ENCODE assay signal across 1 cellular context in the genomic region with DNA sequence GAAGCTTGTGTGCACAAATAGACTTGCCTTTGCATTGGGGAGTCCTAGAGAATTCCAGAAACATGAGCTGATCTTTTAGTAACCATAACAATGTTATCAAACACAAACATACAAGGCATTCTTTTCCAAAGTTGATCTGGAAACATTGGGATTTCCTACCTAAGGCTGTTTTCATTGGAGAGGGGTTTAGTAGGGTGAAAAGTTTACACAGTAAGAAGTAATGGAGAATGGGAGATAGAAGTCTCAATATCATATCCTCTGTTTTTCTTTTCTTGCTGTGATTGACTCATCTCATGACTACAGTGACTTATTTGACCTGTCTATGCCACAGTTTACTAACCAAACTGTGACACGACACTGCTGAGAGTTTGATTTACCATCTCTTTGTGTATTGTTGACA.
TF ChIP-seq lines count a peak whose summit lies in the region.

No MANE protein-coding gene starts in this region.

TF ChIP-seq in GM23338, 12 proteins besides CTCF, POLR2A, EP300 and RAD21 (continued from another document):
- TF ChIP-seq, protein P1, sequence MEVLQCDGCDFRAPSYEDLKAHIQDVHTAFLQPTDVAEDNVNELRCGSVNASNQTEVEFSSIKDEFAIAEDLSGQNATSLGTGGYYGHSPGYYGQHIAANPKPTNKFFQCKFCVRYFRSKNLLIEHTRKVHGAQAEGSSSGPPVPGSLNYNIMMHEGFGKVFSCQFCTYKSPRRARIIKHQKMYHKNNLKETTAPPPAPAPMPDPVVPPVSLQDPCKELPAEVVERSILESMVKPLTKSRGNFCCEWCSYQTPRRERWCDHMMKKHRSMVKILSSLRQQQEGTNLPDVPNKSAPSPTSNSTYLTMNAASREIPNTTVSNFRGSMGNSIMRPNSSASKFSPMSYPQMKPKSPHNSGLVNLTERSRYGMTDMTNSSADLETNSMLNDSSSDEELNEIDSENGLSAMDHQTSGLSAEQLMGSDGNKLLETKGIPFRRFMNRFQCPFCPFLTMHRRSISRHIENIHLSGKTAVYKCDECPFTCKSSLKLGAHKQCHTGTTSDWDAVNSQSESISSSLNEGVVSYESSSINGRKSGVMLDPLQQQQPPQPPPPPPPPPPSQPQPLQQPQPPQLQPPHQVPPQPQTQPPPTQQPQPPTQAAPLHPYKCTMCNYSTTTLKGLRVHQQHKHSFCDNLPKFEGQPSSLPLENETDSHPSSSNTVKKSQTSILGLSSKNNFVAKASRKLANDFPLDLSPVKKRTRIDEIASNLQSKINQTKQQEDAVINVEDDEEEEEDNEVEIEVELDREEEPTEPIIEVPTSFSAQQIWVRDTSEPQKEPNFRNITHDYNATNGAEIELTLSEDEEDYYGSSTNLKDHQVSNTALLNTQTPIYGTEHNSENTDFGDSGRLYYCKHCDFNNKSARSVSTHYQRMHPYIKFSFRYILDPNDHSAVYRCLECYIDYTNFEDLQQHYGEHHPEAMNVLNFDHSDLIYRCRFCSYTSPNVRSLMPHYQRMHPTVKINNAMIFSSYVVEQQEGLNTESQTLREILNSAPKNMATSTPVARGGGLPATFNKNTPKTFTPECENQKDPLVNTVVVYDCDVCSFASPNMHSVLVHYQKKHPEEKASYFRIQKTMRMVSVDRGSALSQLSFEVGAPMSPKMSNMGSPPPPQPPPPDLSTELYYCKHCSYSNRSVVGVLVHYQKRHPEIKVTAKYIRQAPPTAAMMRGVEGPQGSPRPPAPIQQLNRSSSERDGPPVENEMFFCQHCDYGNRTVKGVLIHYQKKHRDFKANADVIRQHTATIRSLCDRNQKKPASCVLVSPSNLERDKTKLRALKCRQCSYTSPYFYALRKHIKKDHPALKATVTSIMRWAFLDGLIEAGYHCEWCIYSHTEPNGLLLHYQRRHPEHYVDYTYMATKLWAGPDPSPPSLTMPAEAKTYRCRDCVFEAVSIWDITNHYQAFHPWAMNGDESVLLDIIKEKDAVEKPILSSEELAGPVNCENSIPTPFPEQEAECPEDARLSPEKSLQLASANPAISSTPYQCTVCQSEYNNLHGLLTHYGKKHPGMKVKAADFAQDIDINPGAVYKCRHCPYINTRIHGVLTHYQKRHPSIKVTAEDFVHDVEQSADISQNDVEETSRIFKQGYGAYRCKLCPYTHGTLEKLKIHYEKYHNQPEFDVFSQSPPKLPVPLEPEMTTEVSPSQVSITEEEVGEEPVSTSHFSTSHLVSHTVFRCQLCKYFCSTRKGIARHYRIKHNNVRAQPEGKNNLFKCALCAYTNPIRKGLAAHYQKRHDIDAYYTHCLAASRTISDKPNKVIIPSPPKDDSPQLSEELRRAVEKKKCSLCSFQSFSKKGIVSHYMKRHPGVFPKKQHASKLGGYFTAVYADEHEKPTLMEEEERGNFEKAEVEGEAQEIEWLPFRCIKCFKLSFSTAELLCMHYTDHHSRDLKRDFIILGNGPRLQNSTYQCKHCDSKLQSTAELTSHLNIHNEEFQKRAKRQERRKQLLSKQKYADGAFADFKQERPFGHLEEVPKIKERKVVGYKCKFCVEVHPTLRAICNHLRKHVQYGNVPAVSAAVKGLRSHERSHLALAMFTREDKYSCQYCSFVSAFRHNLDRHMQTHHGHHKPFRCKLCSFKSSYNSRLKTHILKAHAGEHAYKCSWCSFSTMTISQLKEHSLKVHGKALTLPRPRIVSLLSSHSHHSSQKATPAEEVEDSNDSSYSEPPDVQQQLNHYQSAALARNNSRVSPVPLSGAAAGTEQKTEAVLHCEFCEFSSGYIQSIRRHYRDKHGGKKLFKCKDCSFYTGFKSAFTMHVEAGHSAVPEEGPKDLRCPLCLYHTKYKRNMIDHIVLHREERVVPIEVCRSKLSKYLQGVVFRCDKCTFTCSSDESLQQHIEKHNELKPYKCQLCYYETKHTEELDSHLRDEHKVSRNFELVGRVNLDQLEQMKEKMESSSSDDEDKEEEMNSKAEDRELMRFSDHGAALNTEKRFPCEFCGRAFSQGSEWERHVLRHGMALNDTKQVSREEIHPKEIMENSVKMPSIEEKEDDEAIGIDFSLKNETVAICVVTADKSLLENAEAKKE (CRISPR knock-in tag; IDR thresholded peaks at IDR 0.05) = no peak
- no peak for TF ChIP-seq EZH2 (IDR thresholded peaks at IDR 0.05; ENCODE audit: low read depth, unreplicated experiment)
- TF ChIP-seq EZH2phosphoT487 (IDR thresholded peaks at IDR 0.05; ENCODE audit: unreplicated experiment) = no peak
- no peak for TF ChIP-seq POLR2AphosphoS5 (IDR thresholded peaks at IDR 0.05; ENCODE audit: low read depth)
- TF ChIP-seq, protein P2, sequence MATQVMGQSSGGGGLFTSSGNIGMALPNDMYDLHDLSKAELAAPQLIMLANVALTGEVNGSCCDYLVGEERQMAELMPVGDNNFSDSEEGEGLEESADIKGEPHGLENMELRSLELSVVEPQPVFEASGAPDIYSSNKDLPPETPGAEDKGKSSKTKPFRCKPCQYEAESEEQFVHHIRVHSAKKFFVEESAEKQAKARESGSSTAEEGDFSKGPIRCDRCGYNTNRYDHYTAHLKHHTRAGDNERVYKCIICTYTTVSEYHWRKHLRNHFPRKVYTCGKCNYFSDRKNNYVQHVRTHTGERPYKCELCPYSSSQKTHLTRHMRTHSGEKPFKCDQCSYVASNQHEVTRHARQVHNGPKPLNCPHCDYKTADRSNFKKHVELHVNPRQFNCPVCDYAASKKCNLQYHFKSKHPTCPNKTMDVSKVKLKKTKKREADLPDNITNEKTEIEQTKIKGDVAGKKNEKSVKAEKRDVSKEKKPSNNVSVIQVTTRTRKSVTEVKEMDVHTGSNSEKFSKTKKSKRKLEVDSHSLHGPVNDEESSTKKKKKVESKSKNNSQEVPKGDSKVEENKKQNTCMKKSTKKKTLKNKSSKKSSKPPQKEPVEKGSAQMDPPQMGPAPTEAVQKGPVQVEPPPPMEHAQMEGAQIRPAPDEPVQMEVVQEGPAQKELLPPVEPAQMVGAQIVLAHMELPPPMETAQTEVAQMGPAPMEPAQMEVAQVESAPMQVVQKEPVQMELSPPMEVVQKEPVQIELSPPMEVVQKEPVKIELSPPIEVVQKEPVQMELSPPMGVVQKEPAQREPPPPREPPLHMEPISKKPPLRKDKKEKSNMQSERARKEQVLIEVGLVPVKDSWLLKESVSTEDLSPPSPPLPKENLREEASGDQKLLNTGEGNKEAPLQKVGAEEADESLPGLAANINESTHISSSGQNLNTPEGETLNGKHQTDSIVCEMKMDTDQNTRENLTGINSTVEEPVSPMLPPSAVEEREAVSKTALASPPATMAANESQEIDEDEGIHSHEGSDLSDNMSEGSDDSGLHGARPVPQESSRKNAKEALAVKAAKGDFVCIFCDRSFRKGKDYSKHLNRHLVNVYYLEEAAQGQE (IDR thresholded peaks at IDR 0.05; ENCODE audit: unreplicated experiment) = no peak
